Comparison of ENCODE assay signal across 10 cellular contexts in the genomic region with DNA sequence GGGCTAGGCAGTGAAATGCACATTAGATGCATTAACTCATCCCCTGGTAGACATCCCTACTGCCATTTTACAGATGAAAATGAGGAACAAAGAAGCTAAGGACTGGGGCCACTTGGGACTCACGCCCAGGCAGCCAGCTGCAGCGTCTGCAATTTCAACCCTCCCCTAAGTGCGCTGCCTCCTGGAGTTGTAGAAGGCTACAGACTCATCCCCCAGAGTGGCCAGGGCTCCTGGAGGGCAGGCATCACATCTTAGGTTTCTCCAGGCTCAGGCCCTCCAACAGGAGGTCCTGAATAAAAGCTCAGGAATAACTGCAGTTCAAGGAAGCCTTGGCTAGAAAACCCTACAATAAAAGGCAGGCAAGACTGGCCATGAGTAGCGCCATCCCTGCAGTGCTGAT. TPM values are rescaled to one million over a fixed set of nuclear protein-coding genes. Genes with fewer than 3 reads are reported as not detected.
A peak's percentile ranks its signal among the peaks of the same experiment; 100 is the strongest.
DNase-seq lines count a peak whose midpoint lies in the region; ATAC-seq lines count a peak whose summit lies in the region.
"Had no signal": no experiment of that assay in that cellular context is flagged by ENCODE, and none has a peak within 500 bp of the region (broad histone marks: within the 10 kb centered on the region; RNA-seq: fewer than 3 reads in every experiment).

No MANE protein-coding gene starts in this region.

- H3K9me3 Mint-ChIP-seq in activated T-helper 17 cell treated with anti-CD3 and anti-CD28 coated beads, Interleukin-2, amount 50 U/mL, for 72 hours, result no peaks in the 10 kb centered on the region

- H3K4me3 ChIP-seq in subcutaneous abdominal adipose tissue (ENCODE audit: low read depth in 1 of 5, low read length in 5 of 5), result no peak overlapping the region
- H3K4me3 ChIP-seq: right lobe of liver had no signal

- no peaks in the 10 kb centered on the region for H3K27me3 ChIP-seq in subcutaneous abdominal adipose tissue (ENCODE audit: control insufficient read depth in 5 of 5, insufficient read depth in 4 of 5, low read length in 5 of 5)
- H3K27me3 ChIP-seq: right lobe of liver had no signal

- peaks cover 19 to 97% (median 82%) of the 10 kb centered on the region in 5 donors for H3K4me1 ChIP-seq in subcutaneous abdominal adipose tissue (ENCODE audit: control insufficient read depth in 5 of 5, insufficient read depth in 5 of 5, low read length in 5 of 5)

- H3K4me3 Mint-ChIP-seq in activated T-helper 17 cell treated with anti-CD3 and anti-CD28 coated beads, Interleukin-2, amount 50 U/mL, for 72 hours, result peak overlapping the region; percentile 73

- peak overlapping the region; percentile 78 for H3K27ac Mint-ChIP-seq in activated T-helper 17 cell treated with anti-CD3 and anti-CD28 coated beads, Interleukin-2, amount 50 U/mL, for 72 hours

- H3K27ac ChIP-seq in subcutaneous abdominal adipose tissue (ENCODE audit: low read depth, low read length), result peak overlapping the region; percentile 19
- H3K27ac ChIP-seq: right lobe of liver had no signal

- H3K4me1 Mint-ChIP-seq in activated T-helper 17 cell treated with anti-CD3 and anti-CD28 coated beads, Interleukin-2, amount 50 U/mL, for 72 hours, result peaks cover 81% of the 10 kb centered on the region

- DNase-seq in NCI-H187 (lab: John Stamatoyannopoulos, UW) (peak; percentile 13 to 43), NCI-H187 treated with DMSO at 0.1 percent for 48 hours (lab: John Stamatoyannopoulos, UW) (no peak), left kidney (ENCODE audit: low read depth, low spot score) (peak; percentile 64), KBM-7 (no peak), NCI-H2081 treated with DMSO at 0.1 percent for 48 hours (lab: John Stamatoyannopoulos, UW) (no peak)
- DNase-seq: 8988T, right lobe of liver had no signal

- no peak for ATAC-seq in activated T-helper 17 cell treated with anti-CD3 and anti-CD28 coated beads, Interleukin-2, amount 50 U/mL, for 72 hours (replicated peaks)
- no peak for ATAC-seq in GM21528 (IDR thresholded peaks at IDR 0.05; ENCODE audit: low FRiP score, unreplicated experiment)

- H3K36me3 ChIP-seq in subcutaneous abdominal adipose tissue (ENCODE audit: control insufficient read depth in 5 of 5, insufficient read depth in 5 of 5, low read length in 5 of 5), result no peaks in the 10 kb centered on the region
- H3K36me3 ChIP-seq: right lobe of liver had no signal

- H3K36me3 Mint-ChIP-seq in activated T-helper 17 cell treated with anti-CD3 and anti-CD28 coated beads, Interleukin-2, amount 50 U/mL, for 72 hours (ENCODE audit: low read depth), result peaks cover 48% of the 10 kb centered on the region

- H3K27me3 Mint-ChIP-seq in activated T-helper 17 cell treated with anti-CD3 and anti-CD28 coated beads, Interleukin-2, amount 50 U/mL, for 72 hours, result no peaks in the 10 kb centered on the region

- no peaks in the 10 kb centered on the region for H3K9me3 ChIP-seq in subcutaneous abdominal adipose tissue (ENCODE audit: control insufficient read depth in 5 of 5, low read length in 5 of 5)
- H3K9me3 ChIP-seq: right lobe of liver had no signal

- in situ Hi-C loops in KBM-7 (cut with MboI; ENCODE audit: low pct_unique_long_range_greater_than_20kb, low sequenced_read_pairs), result no loop called here

- H3K9ac ChIP-seq in subcutaneous abdominal adipose tissue (ENCODE audit: low read length in 5 of 5), result no peak overlapping the region

RNA-seq across cellular contexts. Expression of a gene that starts 31.5 kb away (rescaled TPM):
- total RNA-seq in activated T-helper 17 cell treated with anti-CD3 and anti-CD28 coated beads, Interleukin-2, amount 50 U/mL, for 72 hours, result 100 to 1,000 TPM; 291 to 399 TPM

Comparison
In these comparisons a context has a peak if more than half of its experiments do, and no peak if none do; other contexts are left out.
1. DNase-seq: peak in NCI-H187 (2 of 2) and left kidney (single experiment); none in NCI-H187 treated with DMSO at 0.1 percent for 48 hours (single experiment), KBM-7 (single experiment) and NCI-H2081 treated with DMSO at 0.1 percent for 48 hours (single experiment).